15 cellular contexts compared by ENCODE assay signal in the genomic region with DNA sequence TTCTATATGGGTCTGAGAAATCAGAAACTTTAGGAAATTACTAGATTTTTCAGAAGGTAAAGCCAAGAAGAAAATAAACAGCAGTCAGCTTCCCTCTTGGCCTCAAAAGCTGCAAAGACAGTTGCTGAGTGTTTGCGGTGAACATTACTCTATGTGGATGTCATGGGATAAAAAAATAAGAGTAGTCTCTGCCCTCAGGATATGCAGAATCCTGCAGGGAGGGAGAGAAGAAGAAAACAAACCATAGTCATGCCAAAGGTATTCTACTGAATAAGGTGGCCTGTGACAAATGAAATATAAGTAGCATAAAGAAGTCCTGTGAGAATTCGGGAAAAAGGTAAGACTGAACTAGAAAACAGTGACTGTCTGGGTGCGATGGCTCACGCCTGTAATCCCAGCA. TPM values are rescaled to one million over a fixed set of nuclear protein-coding genes. Genes with fewer than 3 reads are reported as not detected.
DNase-seq lines count a peak whose midpoint lies in the region; ATAC-seq and TF ChIP-seq lines count a peak whose summit lies in the region.
"Had no signal": no experiment of that assay in that cellular context is flagged by ENCODE, and none has a peak within 500 bp of the region (broad histone marks: within the 10 kb centered on the region; RNA-seq: fewer than 3 reads in every experiment).

No MANE protein-coding gene starts in this region.

- peak overlapping the region; percentile 55 for H3K27ac Mint-ChIP-seq in Caco-2 (ENCODE audit: unreplicated experiment)

- no peaks in the 10 kb centered on the region for H3K4me1 ChIP-seq in Caco-2
- H3K4me1 ChIP-seq: adrenal gland, parathyroid adenoma had no signal

- intact Hi-C loops in Caco-2 (cut with micrococcal nuclease; ENCODE audit: unreplicated experiment), result no loop called here

- CTCF ChIA-PET in Caco-2 (lab: Charles Lee), result no interaction called here

- no peak for ATAC-seq in HG02623 (IDR thresholded peaks at IDR 0.05; ENCODE audit: unreplicated experiment)

- H3K27me3 ChIP-seq in Caco-2 (replicated peaks; ENCODE audit: control insufficient read depth, insufficient read depth, low read length), result no peaks in the 10 kb centered on the region
- H3K27me3 ChIP-seq: adrenal gland had no signal

- H3K36me3 Mint-ChIP-seq in Caco-2 (ENCODE audit: insufficient read depth, unreplicated experiment), result peaks cover 84% of the 10 kb centered on the region

- no peak overlapping the region for H3K4me3 ChIP-seq in Caco-2 (ENCODE audit: low read depth, low read length)
- H3K4me3 ChIP-seq: adrenal gland, lung had no signal

- H3K4me1 Mint-ChIP-seq in Caco-2 (ENCODE audit: low read depth, unreplicated experiment), result peaks cover 6% of the 10 kb centered on the region

- DNase-seq in Caco-2 (no peak), LHCN-M2 (ENCODE audit: low read depth) (peak; percentile 41), amniotic epithelial cell (ENCODE audit: low read depth) (peak; percentile 87), kidney tubule cell (ENCODE audit: low spot score) (peak; percentile 22), SK-N-DZ (ENCODE audit: low spot score) (no peak), NCI-H2081 treated with DMSO at 0.1 percent for 48 hours (lab: John Stamatoyannopoulos, UW) (no peak), SIG-M5 treated with dmso at 0.1 percent for 504 hours (lab: John Stamatoyannopoulos, UW; ENCODE audit: unreplicated experiment) (no peak)
- DNase-seq: MV-4-11; NCI-H510A; Right ventricle myocardium superior; stimulated activated CD4-positive, alpha-beta T cell treated with anti-CD3 and anti-CD28 coated beads, Interleukin-4, amount 100 ng/mL, for 1 hour had no signal

- no peaks in the 10 kb centered on the region for H3K36me3 ChIP-seq in Caco-2 (ENCODE audit: control insufficient read depth, insufficient read depth, low read length)

- H3K27me3 Mint-ChIP-seq in Caco-2 (ENCODE audit: insufficient read depth, unreplicated experiment), result no peaks in the 10 kb centered on the region

- no peaks in the 10 kb centered on the region for H3K9me3 ChIP-seq in Caco-2
- H3K9me3 ChIP-seq: adrenal gland had no signal

- H3K4me3 Mint-ChIP-seq in Caco-2 (ENCODE audit: unreplicated experiment), result no peak overlapping the region

- no TSS peak for BruUV-seq in Caco-2 (replicated peaks; lab: Mats Ljungman, UMichigan)

- H3K9me3 Mint-ChIP-seq in Caco-2 (ENCODE audit: unreplicated experiment), result no peaks in the 10 kb centered on the region

- no peak for TF ChIP-seq CTCF in Caco-2 (IDR thresholded peaks at IDR 0.05; ENCODE audit: insufficient read depth in 1 of 2, low read depth in 1 of 2, low read length in 1 of 2, severe bottlenecking in 1 of 2, unreplicated experiment in 1 of 2)

- POLR2A ChIA-PET in Caco-2 (lab: Charles Lee), result no interaction called here

RNA-seq across cellular contexts. Expression of a gene that starts 19.0 kb away (rescaled TPM):
- total RNA-seq in Caco-2 (2022), result 177 and 184 TPM in 2 replicates
- total RNA-seq in LHCN-M2 (2014; rRNA removed), result 57.8 and 64.5 TPM in 2 replicates
- 62.6 TPM for polyA plus RNA-seq in LHCN-M2 (2012)
- polyA plus RNA-seq in SK-N-DZ (2014; cell fraction: cytosol; rRNA removed), result 57.1 and 64.9 TPM in 2 replicates
- 79.6 and 96.0 TPM in 2 replicates for polyA plus RNA-seq in SK-N-DZ (2014; cell fraction: nucleus; rRNA removed)

RNA-seq across cellular contexts. Expression of a gene that starts 19.3 kb away (rescaled TPM):
- total RNA-seq in Caco-2 (2022), result 23.8 and 32.8 TPM in 2 replicates
- 33.7 and 41.0 TPM in 2 replicates for total RNA-seq in LHCN-M2 (2014; rRNA removed)
- polyA plus RNA-seq in LHCN-M2 (2012), result 12.1 TPM
- 27.6 and 30.1 TPM in 2 replicates for polyA plus RNA-seq in SK-N-DZ (2014; cell fraction: cytosol; rRNA removed)
- polyA plus RNA-seq in SK-N-DZ (2014; cell fraction: nucleus; rRNA removed), result 32.6 and 50.4 TPM in 2 replicates

Comparison
In these comparisons a context has a peak if more than half of its experiments do, and no peak if none do; other contexts are left out.
1. DNase-seq: peak in LHCN-M2 (single experiment), amniotic epithelial cell (single experiment) and kidney tubule cell (single experiment); none in Caco-2 (0 of 2), SK-N-DZ (single experiment), NCI-H2081 treated with DMSO at 0.1 percent for 48 hours (single experiment) and SIG-M5 treated with dmso at 0.1 percent for 504 hours (single experiment).